In genomic region chr5:132526290-132526973, GRCh38 we compare ENCODE assay signal across 8 cellular contexts. TPM values are rescaled to one million over a fixed set of nuclear protein-coding genes. Genes with fewer than 3 reads are reported as not detected.
DNase-seq lines count a peak whose midpoint lies in the region; ATAC-seq and TF ChIP-seq lines count a peak whose summit lies in the region.

No MANE protein-coding gene starts in this region.

- H3K9me3 ChIP-seq in WERI-Rb-1 (ENCODE audit: severe bottlenecking): peaks cover 2% of the 10 kb centered on the region
- H3K9me3 ChIP-seq in thoracic aorta: no peaks in the 10 kb centered on the region

- H3K36me3 ChIP-seq in H7 (replicated peaks; ENCODE audit: control insufficient read depth, insufficient read depth, low read length): no peaks in the 10 kb centered on the region
- no peaks in the 10 kb centered on the region for H3K36me3 ChIP-seq in WERI-Rb-1
- H3K36me3 ChIP-seq in thoracic aorta: no peaks in the 10 kb centered on the region

- H3K4me3 ChIP-seq in H7 (ENCODE audit: insufficient read depth, low read depth, low read length): 0 out of 2 replicates have a peak overlapping the region, but pooled peaks have one; percentile 4
- H3K4me3 ChIP-seq in WERI-Rb-1 (ENCODE audit: low read depth, low read length): peak overlapping the region; percentile 26
- H3K4me3 ChIP-seq in dorsolateral prefrontal cortex: peak overlapping the region in 4 of 59 donors; percentile 4 to 23 (median 10)
- no peak overlapping the region for H3K4me3 ChIP-seq in thoracic aorta

- H3K27me3 ChIP-seq in H7 (ENCODE audit: control insufficient read depth, insufficient read depth, low read length) (0 out of 2 replicates have a peak, but pooled peaks cover 2% of the 10 kb centered on the region), WERI-Rb-1 (ENCODE audit: insufficient read depth, low read depth, severe bottlenecking) (no peaks in the 10 kb centered on the region), dorsolateral prefrontal cortex (no peaks in the 10 kb centered on the region), thoracic aorta (replicated peaks; ENCODE audit: insufficient read depth) (no peaks in the 10 kb centered on the region)

- DNase-seq in Daoy (ENCODE audit: low read depth): peak; percentile 43
- peak; percentile 51 for DNase-seq in H7
- peak; percentile 20 for DNase-seq in NCI-H187 treated with DMSO at 0.1 percent for 48 hours (lab: John Stamatoyannopoulos, UW)
- peak; percentile 48 for DNase-seq in WERI-Rb-1
- DNase-seq in dorsolateral prefrontal cortex: peak in 1 of 10 donors; percentile 31
- peak; percentile 79 for DNase-seq in medulla oblongata (ENCODE audit: extremely low spot score)
- DNase-seq in thoracic aorta (ENCODE audit: low spot score): no peak

- H3K4me1 ChIP-seq in thoracic aorta (ENCODE audit: control insufficient read depth in 1 of 2, low read depth in 2 of 2): peaks cover 0 to 5% of the 10 kb centered on the region in 2 donors

- ATAC-seq in thoracic aorta (ENCODE audit: insufficient number of reproducible peaks, low FRiP score, low read depth) (peak; percentile 60), HG02870 (IDR thresholded peaks at IDR 0.05; ENCODE audit: unreplicated experiment) (no peak)

- TF ChIP-seq CTCF in WERI-Rb-1 (IDR thresholded peaks at IDR 0.05; ENCODE audit: low read depth, low read length): peak; percentile 65
- peak; percentile 62 to 93 (median 84) for TF ChIP-seq CTCF in dorsolateral prefrontal cortex (IDR thresholded peaks at IDR 0.05 in 54 of 56, conservative IDR thresholded peaks at IDR 0.05 in 2 of 56; ENCODE audit: low read depth in 1 of 56, partially characterized antibody in 56 of 56)
- TF ChIP-seq CTCF in thoracic aorta (IDR thresholded peaks at IDR 0.05): peak; percentile 81

- H3K27ac ChIP-seq in WERI-Rb-1 (no peak overlapping the region), dorsolateral prefrontal cortex (no peak overlapping the region), thoracic aorta (no peak overlapping the region)

- intact Hi-C loops in dorsolateral prefrontal cortex (cut with DNase I): loop anchor here (10.0 kb wide), 2 partner anchors 218 to 338 kb away; partner anchors contain the start of genes GDF9 (in 2 of the 2), UQCRQ (in 2 of the 2) and CCNI2 (in 1 of the 2)

RNA-seq across cellular contexts. Expression of gene IL5, which starts 16.9 kb away (rescaled TPM):
- not detected in 2 replicates for total RNA-seq in Daoy (2014; rRNA removed; shearing (Covaris generic))
- total RNA-seq in H7 (2014; rRNA removed; shearing (Covaris generic)): not detected in 2 replicates
- total RNA-seq in dorsolateral prefrontal cortex: not detected
- not detected for total RNA-seq in thoracic aorta

RNA-seq across cellular contexts. Expression of gene RAD50, which starts 30.3 kb away (rescaled TPM):
- 16.5 and 17.6 TPM in 2 replicates for total RNA-seq in Daoy (2014; rRNA removed; shearing (Covaris generic))
- 11.4 and 19.5 TPM in 2 replicates for total RNA-seq in H7 (2014; rRNA removed; shearing (Covaris generic))
- total RNA-seq in dorsolateral prefrontal cortex (10 to 100 TPM; 35.0 to 63.2 (median 46.2) TPM), thoracic aorta (10 to 100 TPM; 28.4 to 32.7 TPM)

RNA-seq across cellular contexts. Expression of gene IRF1, which starts 35.9 kb away (rescaled TPM):
- total RNA-seq in Daoy (2014; rRNA removed; shearing (Covaris generic)): 18.2 and 20.1 TPM in 2 replicates
- 4.5 and 6.5 TPM in 2 replicates for total RNA-seq in H7 (2014; rRNA removed; shearing (Covaris generic))
- 10 to 100 TPM in 39 of 120 experiments, 1 to 10 TPM in 81; 2.5 to 38.3 (median 8.3) TPM for total RNA-seq in dorsolateral prefrontal cortex
- 10 to 100 TPM; 31.3 to 57.7 TPM for total RNA-seq in thoracic aorta
